Comparison of ENCODE assay signal across 1 cellular context in genomic region chr4:153116101-153116680, GRCh38.
TF ChIP-seq lines count a peak whose summit lies in the region.

No MANE protein-coding gene starts in this region.

TF ChIP-seq in GM23338, 12 proteins besides CTCF, POLR2A, EP300 and RAD21 (continued from another document):
- TF ChIP-seq REST (IDR thresholded peaks at IDR 0.05; ENCODE audit: unreplicated experiment) = no peak
